ENCODE assay signal across 1 cellular context in genomic region chr1:32350785-32351076, GRCh38.
TF ChIP-seq lines count a peak whose summit lies in the region.

No MANE protein-coding gene starts in this region.

TF ChIP-seq in GM23338, 12 proteins besides CTCF, POLR2A, EP300 and RAD21 (continued from another document):
- no peak for TF ChIP-seq EZH2phosphoT487 (IDR thresholded peaks at IDR 0.05; ENCODE audit: unreplicated experiment)
- TF ChIP-seq ZNF331 (CRISPR knock-in tag; IDR thresholded peaks at IDR 0.05; ENCODE audit: low read depth) = no peak
- no peak for TF ChIP-seq REST (IDR thresholded peaks at IDR 0.05; ENCODE audit: unreplicated experiment)
- no peak for TF ChIP-seq STAT1 (IDR thresholded peaks at IDR 0.05; ENCODE audit: unreplicated experiment)
- no peak for TF ChIP-seq EZH2 (IDR thresholded peaks at IDR 0.05; ENCODE audit: low read depth, unreplicated experiment)
- TF ChIP-seq POLR2AphosphoS5 (IDR thresholded peaks at IDR 0.05; ENCODE audit: low read depth) = no peak
- no peak for TF ChIP-seq ZNF114 (CRISPR knock-in tag; IDR thresholded peaks at IDR 0.05)
